In the genomic region with DNA sequence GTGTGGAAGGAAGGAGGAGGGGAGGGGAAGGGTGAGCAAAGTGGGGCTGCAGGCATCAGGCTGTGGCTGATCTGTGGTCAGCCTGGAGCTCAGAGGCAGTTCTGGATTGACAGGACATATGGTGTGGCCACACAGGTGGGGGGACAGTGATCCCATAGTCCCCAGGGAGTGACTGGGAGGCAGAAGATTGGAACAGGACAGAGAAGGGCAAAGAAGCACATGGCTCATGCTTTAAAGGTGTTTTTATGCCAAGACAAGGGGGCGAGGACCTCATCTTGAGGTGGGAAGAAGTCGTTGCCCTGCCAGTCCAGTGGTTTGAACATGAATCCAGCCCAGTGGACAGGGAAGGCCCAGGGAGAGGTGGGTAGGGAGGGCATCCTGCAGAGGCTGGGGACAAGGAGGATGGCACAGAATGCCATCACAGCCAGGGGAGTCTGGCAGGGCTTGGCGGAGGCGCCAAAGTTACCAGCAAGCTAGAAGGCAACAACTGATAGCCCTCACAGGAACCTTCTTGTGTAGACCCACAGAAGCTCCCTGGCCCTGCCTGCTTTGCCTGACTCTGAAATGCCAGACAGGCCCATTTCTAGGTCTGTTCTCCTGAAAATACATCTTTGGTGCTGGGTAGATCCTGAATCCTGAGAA, we compare ENCODE assay signal across 12 cellular contexts. TPM values are rescaled to one million over a fixed set of nuclear protein-coding genes. Genes with fewer than 3 reads are reported as not detected.
DNase-seq lines count a peak whose midpoint lies in the region; ATAC-seq, FAIRE-seq and TF ChIP-seq lines count a peak whose summit lies in the region.
"Had no signal": no experiment of that assay in that cellular context is flagged by ENCODE, and none has a peak within 500 bp of the region (broad histone marks: within the 10 kb centered on the region; RNA-seq: fewer than 3 reads in every experiment).

No MANE protein-coding gene starts in this region.

- H3K4me3 ChIP-seq in CD8-positive, alpha-beta T cell (ENCODE audit: low read depth, low read length): no peak overlapping the region
- H3K4me3 ChIP-seq in Loucy (ENCODE audit: low read length, poor library complexity, severe bottlenecking) (no peak overlapping the region), K562 (no peak overlapping the region), neuronal stem cell (ENCODE audit: low read length in 2 of 2) (peak overlapping the region in 1 of 2 donors; percentile 38)

- H2BK5ac ChIP-seq in neuronal stem cell (ENCODE audit: low read length): no peak overlapping the region

- TF ChIP-seq RAD21 in K562 (CRISPR knock-in tag; conservative IDR thresholded peaks at IDR 0.05 in 1 of 2, IDR thresholded peaks at IDR 0.05 in 1 of 2): no peak

- BruUV-seq in K562 (replicated peaks; lab: Mats Ljungman, UMichigan): no TSS peak

- H2BK120ac ChIP-seq in neuronal stem cell (ENCODE audit: low read depth, low read length): no peak overlapping the region

- H3K79me2 ChIP-seq in Loucy (ENCODE audit: insufficient read depth, low read length) (peaks cover 36% of the 10 kb centered on the region), K562 (ENCODE audit: control insufficient read depth, insufficient read depth, low read length) (peaks cover 49% of the 10 kb centered on the region)

- H3F3A ChIP-seq in Loucy (ENCODE audit: low read depth): peaks cover 5% of the 10 kb centered on the region

- H4K20me1 ChIP-seq in Loucy (ENCODE audit: insufficient read depth, low read length, poor library complexity, severe bottlenecking) (peaks cover 14% of the 10 kb centered on the region), K562 (replicated peaks; ENCODE audit: control insufficient read depth, insufficient read depth, low read length) (peaks cover 25% of the 10 kb centered on the region)

- H3K9me1 ChIP-seq in K562 (ENCODE audit: control insufficient read depth, insufficient read depth, low read length): no peaks in the 10 kb centered on the region

- H2AFZ ChIP-seq in Loucy (ENCODE audit: low read length) (no peak overlapping the region), K562 (ENCODE audit: low read depth, low read length) (no peak overlapping the region), neuronal stem cell (ENCODE audit: low read length) (no peak overlapping the region)

- H3K9me2 ChIP-seq in Loucy (replicated peaks; ENCODE audit: low read depth, low read length): no peaks in the 10 kb centered on the region

- no peak overlapping the region for H3K27ac ChIP-seq in CD8-positive, alpha-beta T cell (ENCODE audit: low read depth, low read length)
- H3K27ac ChIP-seq in K562 (ENCODE audit: extremely low read depth, low read depth, low read length) (no peak overlapping the region), neuronal stem cell (replicated peaks; ENCODE audit: low read length) (no peak overlapping the region)
- H3K27ac ChIP-seq: C4-2B had no signal

- POLR2A ChIA-PET in CD8-positive, alpha-beta T cell (lab: Charles Lee): interaction anchor here (1.3 kb wide), 1 partner anchor 155 kb away, joined by 3 read pairs; no protein-coding TSS in a partner anchor
- POLR2A ChIA-PET in K562 (lab: Yijun Ruan, JAX): interaction anchor here (0.7 to 2.1 kb wide), 2 partner anchors 13 to 372 kb away, joined by 3 to 4 read pairs; partner anchors contain the start of gene PHRF1

- H3K4me1 Mint-ChIP-seq in CD8-positive, alpha-beta T cell (ENCODE audit: low read depth): peaks cover 55% of the 10 kb centered on the region

- intact Hi-C loops in CD8-positive, alpha-beta T cell (cut with DNase I, micrococcal nuclease): no loop called here
- intact Hi-C loops in K562 (cut with micrococcal nuclease): no loop called here

- H3K4me1 ChIP-seq in CD8-positive, alpha-beta T cell (ENCODE audit: insufficient read depth, low read length): peaks cover 48% of the 10 kb centered on the region
- H3K4me1 ChIP-seq in Loucy (ENCODE audit: insufficient read depth, low read length, poor library complexity, severe bottlenecking): peaks cover 40% of the 10 kb centered on the region
- H3K4me1 ChIP-seq in K562 (replicated peaks in 1 of 2; ENCODE audit: control insufficient read depth in 2 of 2, insufficient read depth in 2 of 2, low read length in 2 of 2): peaks cover 24 to 51% of the 10 kb centered on the region in 2 experiments; a peak in 4 of 5 replicates
- H3K4me1 ChIP-seq in neuronal stem cell (ENCODE audit: control insufficient read depth in 2 of 2, insufficient read depth in 1 of 2, low read depth in 1 of 2, low read length in 2 of 2): peaks cover 7 to 8% of the 10 kb centered on the region in 2 donors

- H3K27me3 ChIP-seq in CD8-positive, alpha-beta T cell (ENCODE audit: insufficient read depth, low read length): no peaks in the 10 kb centered on the region
- no peaks in the 10 kb centered on the region for H3K27me3 ChIP-seq in Loucy (ENCODE audit: insufficient read depth, low read length, poor library complexity, severe bottlenecking)
- no peaks in the 10 kb centered on the region; a peak in 1 of 5 replicates for H3K27me3 ChIP-seq in K562 (ENCODE audit: control insufficient read depth in 2 of 2, insufficient read depth in 2 of 2, low read length in 2 of 2)
- H3K27me3 ChIP-seq in neuronal stem cell (ENCODE audit: control insufficient read depth in 3 of 3, insufficient read depth in 3 of 3, low read depth in 1 of 3, low read length in 3 of 3): no peaks in the 10 kb centered on the region

- peaks cover 16% of the 10 kb centered on the region for H3K79me1 ChIP-seq in neuronal stem cell (ENCODE audit: low read depth, low read length)

- H2AK5ac ChIP-seq in neuronal stem cell (ENCODE audit: low read depth, low read length): no peak overlapping the region

- in situ Hi-C loops in K562 (cut with MboI): no loop called here

- H3K4me3 Mint-ChIP-seq in CD8-positive, alpha-beta T cell: peak overlapping the region; percentile 6
- H3K4me3 Mint-ChIP-seq: mesothelial cell of epicardium had no signal

- no peak overlapping the region for H3K9ac ChIP-seq in Loucy (ENCODE audit: low read depth, low read length, poor library complexity, severe bottlenecking)
- H3K9ac ChIP-seq in K562 (ENCODE audit: insufficient read depth in 1 of 2, low read depth in 2 of 2, low read length in 2 of 2): peak overlapping the region in 1 of 2 experiments; percentile 70; a peak in 2 of 4 replicates
- H3K9ac ChIP-seq in neuronal stem cell (ENCODE audit: low read depth, low read length, poor library complexity): no peak overlapping the region

- peak overlapping the region; percentile 9 for H3K4me2 ChIP-seq in Loucy (ENCODE audit: low read depth, low read length, poor library complexity, severe bottlenecking)
- no peak overlapping the region for H3K4me2 ChIP-seq in K562 (ENCODE audit: insufficient read depth, low read length)
- no peak overlapping the region for H3K4me2 ChIP-seq in neuronal stem cell (ENCODE audit: insufficient read depth, low read length, poor library complexity, severe bottlenecking)

- H2BK12ac ChIP-seq in neuronal stem cell (ENCODE audit: low read length): no peak overlapping the region

- H4K91ac ChIP-seq in neuronal stem cell (ENCODE audit: low read depth, low read length, poor library complexity): no peak overlapping the region

- H3K27me3 Mint-ChIP-seq in CD8-positive, alpha-beta T cell (ENCODE audit: low read depth): no peaks in the 10 kb centered on the region

- peaks cover 61% of the 10 kb centered on the region for H3K36me3 Mint-ChIP-seq in CD8-positive, alpha-beta T cell

- no peaks in the 10 kb centered on the region for H3K9me3 ChIP-seq in CD8-positive, alpha-beta T cell (ENCODE audit: low read length)
- H3K9me3 ChIP-seq in Loucy (ENCODE audit: insufficient read depth, low read depth, low read length): no peaks in the 10 kb centered on the region
- H3K9me3 ChIP-seq in K562 (replicated peaks; ENCODE audit: control insufficient read depth, insufficient read depth, low read depth, low read length): no peaks in the 10 kb centered on the region
- H3K9me3 ChIP-seq in neuronal stem cell (replicated peaks in 1 of 2; ENCODE audit: control insufficient read depth in 2 of 2, insufficient read depth in 1 of 2, low read depth in 1 of 2, low read length in 2 of 2): no peaks in the 10 kb centered on the region

- H3K23ac ChIP-seq in neuronal stem cell (ENCODE audit: low read depth, low read length, poor library complexity): peak overlapping the region; percentile 44

- WGBS in K562 (ENCODE audit: insufficient coverage, low coverage, missing lambda C conversion rate): 93% methylated on average over 4 of the region's 4 CpGs
- no CpG with 5 or more reads among the region's 4 CpGs for WGBS in neuronal stem cell (ENCODE audit: extremely low coverage in 2 of 2, insufficient read length in 2 of 2, insufficient replicate concordance in 1 of 2), 2 donors

- peaks cover 30% of the 10 kb centered on the region for H3K36me3 ChIP-seq in CD8-positive, alpha-beta T cell (ENCODE audit: insufficient read depth, low read length)
- no peaks in the 10 kb centered on the region for H3K36me3 ChIP-seq in Loucy (ENCODE audit: insufficient read depth, low read length)
- peaks cover 52% of the 10 kb centered on the region for H3K36me3 ChIP-seq in K562 (ENCODE audit: control insufficient read depth, insufficient read depth, low read length)
- peaks cover 27 to 38% of the 10 kb centered on the region in 2 donors for H3K36me3 ChIP-seq in neuronal stem cell (replicated peaks in 1 of 2; ENCODE audit: control insufficient read depth in 2 of 2, insufficient read depth in 2 of 2, low read length in 2 of 2)

- no peaks in the 10 kb centered on the region for H3K9me3 Mint-ChIP-seq in CD8-positive, alpha-beta T cell
- H3K9me3 Mint-ChIP-seq: mesothelial cell of epicardium had no signal

- TF ChIP-seq EP300 in K562 (IDR thresholded peaks at IDR 0.05; ENCODE audit: low read length): no peak

- peak in 1 of 7 experiments; percentile 3 for DNase-seq in CD8-positive, alpha-beta T cell
- DNase-seq in K562 (ENCODE audit: extremely low read depth in 1 of 4, low spot score in 3 of 4) (no peak), neuronal stem cell (ENCODE audit: low spot score) (no peak), mucosa of gallbladder (ENCODE audit: low spot score) (no peak), NOMO-1 treated with DMSO at 0.1 percent for 48 hours (lab: John Stamatoyannopoulos, UW; ENCODE audit: unreplicated experiment) (no peak)
- DNase-seq: activated CD4-positive, alpha-beta T cell treated with anti-CD3 and anti-CD28 coated beads for 1 hour; dermis blood vessel endothelial cell had no signal

- H3K27ac Mint-ChIP-seq in CD8-positive, alpha-beta T cell: peak overlapping the region; percentile 81
- H3K27ac Mint-ChIP-seq: mesothelial cell of epicardium had no signal

- H4K8ac ChIP-seq in neuronal stem cell (ENCODE audit: low read depth, low read length): no peak overlapping the region

- no peak overlapping the region for H3K18ac ChIP-seq in neuronal stem cell (ENCODE audit: low read length)

- H3K4ac ChIP-seq in neuronal stem cell (ENCODE audit: low read length): no peak overlapping the region

- ATAC-seq in CD8-positive, alpha-beta T cell: no peak
- ATAC-seq in K562 (no peak), GM21390 (IDR thresholded peaks at IDR 0.05; ENCODE audit: unreplicated experiment) (no peak)

- FAIRE-seq in K562 (lab: Jason Lieb, UNC): no peak
- FAIRE-seq: H54 had no signal

- TF ChIP-seq CTCF in CD8-positive, alpha-beta T cell (IDR thresholded peaks at IDR 0.05): no peak
- TF ChIP-seq CTCF in Loucy (conservative IDR thresholded peaks at IDR 0.05; ENCODE audit: low read length): no peak
- no peak for TF ChIP-seq CTCF in K562 (IDR thresholded peaks at IDR 0.05 in 2 of 3, conservative IDR thresholded peaks at IDR 0.05 in 1 of 3; ENCODE audit: insufficient read depth in 2 of 3, low read depth in 1 of 3, low read length in 3 of 3)

- no peak overlapping the region for H2BK15ac ChIP-seq in neuronal stem cell (ENCODE audit: low read length)

- no peak overlapping the region for H3K14ac ChIP-seq in neuronal stem cell (ENCODE audit: low read length)

- CTCF ChIA-PET in CD8-positive, alpha-beta T cell (lab: Charles Lee): interaction anchor here (0.8 to 1.8 kb wide), 3 partner anchors 31 to 64 kb away, joined by 3 to 5 read pairs (median 3); no protein-coding TSS in a partner anchor
- CTCF ChIA-PET in K562 (lab: Yijun Ruan, JAX; ENCODE audit: low intra/inter-chr PET ratio): no interaction called here

- TF ChIP-seq POLR2A in K562 (conservative IDR thresholded peaks at IDR 0.05): 0 out of 2 replicates have a peak, but pooled peaks have one; percentile 12

RNA-seq across cellular contexts. Expression of gene BET1L, which starts 3.1 kb away (rescaled TPM):
- 10 to 100 TPM; 58.0 to 60.9 TPM for total RNA-seq in CD8-positive, alpha-beta T cell
- total RNA-seq in K562 (2011; cell fraction: chromatin; rRNA removed; ENCODE audit: low replicate concordance): 168 and 375 TPM in 2 replicates
- total RNA-seq in K562 (2011; cell fraction: nucleolus; rRNA removed): 219 and 250 TPM in 2 replicates
- 182 and 198 TPM in 2 replicates for total RNA-seq in K562 (2011; cell fraction: nucleoplasm; rRNA removed)
- total RNA-seq in K562 (2014; rRNA removed) (18.3 and 26.8 TPM in 2 replicates), K562 (2014; rRNA removed; fragmentation: Illumina TruSeq; extraction: Trizol) (12.6 and 18.8 TPM in 2 replicates), K562 (2015; rRNA removed; fragmentation: Illumina TruSeq; extraction: Trizol) (19.9 and 21.3 TPM in 2 replicates), K562 (2021) (55.9 and 59.7 TPM in 2 replicates), mucosa of gallbladder (60.5 TPM)
- polyA plus RNA-seq in K562 (2011; rRNA removed) (69.1 and 111 TPM in 2 replicates), K562 (2014; fragmentation: Illumina TruSeq; extraction: Trizol) (65.3 and 66.3 TPM in 2 replicates), K562 (2014; fragmentation: Nextera tagmentation; extraction: Ambion mirVana) (10 to 100 TPM in 1 of 2 experiments, 1 to 10 TPM in 1; 9.9 to 12.1 TPM), K562 (2014; rRNA removed) (41.1 and 49.5 TPM in 2 replicates)
- polyA plus RNA-seq in K562 (2011; cell fraction: cytosol; rRNA removed): 133 and 146 TPM in 2 replicates
- polyA plus RNA-seq in K562 (2011; cell fraction: nucleus; rRNA removed): 154 and 183 TPM in 2 replicates
- 42.7 and 71.4 TPM in 2 replicates for polyA plus RNA-seq in K562 (2012)
- 80.3 and 82.9 TPM in 2 replicates for polyA minus RNA-seq in K562 (2011; rRNA and poly(A)+ RNA removed)
- polyA minus RNA-seq in K562 (2011; cell fraction: cytosol; rRNA and poly(A)+ RNA removed): 38.7 and 41.0 TPM in 2 replicates
- polyA minus RNA-seq in K562 (2011; cell fraction: nucleus; rRNA and poly(A)+ RNA removed): 94.4 and 132 TPM in 2 replicates
- 17.3 TPM for polyA plus RNA-seq in neuronal stem cell (2013, experiment 1 of 2)
- 17.0 TPM for polyA plus RNA-seq in neuronal stem cell (2013, experiment 2 of 2)

RNA-seq across cellular contexts. Expression of gene RIC8A, which starts 3.4 kb away (rescaled TPM):
- 100 to 1,000 TPM; 165 to 176 TPM for total RNA-seq in CD8-positive, alpha-beta T cell
- total RNA-seq in K562 (2011; cell fraction: chromatin; rRNA removed; ENCODE audit: low replicate concordance): 113 and 349 TPM in 2 replicates
- 221 and 252 TPM in 2 replicates for total RNA-seq in K562 (2011; cell fraction: nucleolus; rRNA removed)
- total RNA-seq in K562 (2011; cell fraction: nucleoplasm; rRNA removed): 129 and 148 TPM in 2 replicates
- total RNA-seq in K562 (2014; rRNA removed) (92.6 and 135 TPM in 2 replicates), K562 (2014; rRNA removed; fragmentation: Illumina TruSeq; extraction: Trizol) (43.5 and 50.6 TPM in 2 replicates), K562 (2015; rRNA removed; fragmentation: Illumina TruSeq; extraction: Trizol) (85.8 and 86.3 TPM in 2 replicates), K562 (2021) (103 and 108 TPM in 2 replicates), mucosa of gallbladder (109 TPM)
- polyA plus RNA-seq in K562 (2011; rRNA removed) (72.1 and 81.8 TPM in 2 replicates), K562 (2014; fragmentation: Illumina TruSeq; extraction: Trizol) (88.1 and 93.2 TPM in 2 replicates), K562 (2014; fragmentation: Nextera tagmentation; extraction: Ambion mirVana) (10 to 100 TPM; 10.7 to 13.6 TPM), K562 (2014; rRNA removed) (69.6 and 109 TPM in 2 replicates)
- 86.8 and 148 TPM in 2 replicates for polyA plus RNA-seq in K562 (2011; cell fraction: cytosol; rRNA removed)
- polyA plus RNA-seq in K562 (2011; cell fraction: nucleus; rRNA removed): 298 and 428 TPM in 2 replicates
- 79.6 and 101 TPM in 2 replicates for polyA plus RNA-seq in K562 (2012)
- 54.7 and 72.9 TPM in 2 replicates for polyA minus RNA-seq in K562 (2011; rRNA and poly(A)+ RNA removed)
- 45.9 and 91.2 TPM in 2 replicates for polyA minus RNA-seq in K562 (2011; cell fraction: cytosol; rRNA and poly(A)+ RNA removed)
- polyA minus RNA-seq in K562 (2011; cell fraction: nucleus; rRNA and poly(A)+ RNA removed): 83.9 and 102 TPM in 2 replicates
- polyA plus RNA-seq in neuronal stem cell (2013, experiment 1 of 2): 43.3 TPM
- 49.2 TPM for polyA plus RNA-seq in neuronal stem cell (2013, experiment 2 of 2)

RNA-seq across cellular contexts. Expression of gene SCGB1C1, which starts 11.2 kb away (rescaled TPM):
- total RNA-seq in CD8-positive, alpha-beta T cell: not detected
- total RNA-seq in K562 (2011; cell fraction: chromatin; rRNA removed; ENCODE audit: low replicate concordance): not detected in 2 replicates
- not detected in 2 replicates for total RNA-seq in K562 (2011; cell fraction: nucleolus; rRNA removed)
- not detected in 2 replicates for total RNA-seq in K562 (2011; cell fraction: nucleoplasm; rRNA removed)
- total RNA-seq in K562 (2014; rRNA removed) (not detected in 2 replicates), K562 (2014; rRNA removed; fragmentation: Illumina TruSeq; extraction: Trizol) (not detected in 2 replicates), K562 (2015; rRNA removed; fragmentation: Illumina TruSeq; extraction: Trizol) (not detected in 2 replicates), K562 (2021) (not detected in 2 replicates), mucosa of gallbladder (not detected)
- polyA plus RNA-seq in K562 (2011; rRNA removed) (not detected in 2 replicates), K562 (2014; fragmentation: Illumina TruSeq; extraction: Trizol) (not detected in 2 replicates), K562 (2014; fragmentation: Nextera tagmentation; extraction: Ambion mirVana) (not detected), K562 (2014; rRNA removed) (not detected in 2 replicates)
- polyA plus RNA-seq in K562 (2011; cell fraction: cytosol; rRNA removed): not detected in 2 replicates
- polyA plus RNA-seq in K562 (2011; cell fraction: nucleus; rRNA removed): not detected in 2 replicates
- not detected in 2 replicates for polyA plus RNA-seq in K562 (2012)
- not detected in 2 replicates for polyA minus RNA-seq in K562 (2011; rRNA and poly(A)+ RNA removed)
- polyA minus RNA-seq in K562 (2011; cell fraction: cytosol; rRNA and poly(A)+ RNA removed): not detected in 2 replicates
- not detected in 2 replicates for polyA minus RNA-seq in K562 (2011; cell fraction: nucleus; rRNA and poly(A)+ RNA removed)
- not detected for polyA plus RNA-seq in neuronal stem cell (2013, experiment 1 of 2)
- not detected for polyA plus RNA-seq in neuronal stem cell (2013, experiment 2 of 2)
- total RNA-seq: dermis blood vessel endothelial cell, mesothelial cell of epicardium had no signal

RNA-seq across cellular contexts. Expression of gene SIRT3, which starts 32.1 kb away (rescaled TPM):
- 10 to 100 TPM; 12.9 to 14.7 TPM for total RNA-seq in CD8-positive, alpha-beta T cell
- total RNA-seq in K562 (2011; cell fraction: chromatin; rRNA removed; ENCODE audit: low replicate concordance): 63.3 and 67.6 TPM in 2 replicates
- total RNA-seq in K562 (2011; cell fraction: nucleolus; rRNA removed): 36.5 and 39.2 TPM in 2 replicates
- 42.6 and 50.4 TPM in 2 replicates for total RNA-seq in K562 (2011; cell fraction: nucleoplasm; rRNA removed)
- total RNA-seq in K562 (2014; rRNA removed): 13.3 and 14.5 TPM in 2 replicates
- 8.6 and 8.7 TPM in 2 replicates for total RNA-seq in K562 (2014; rRNA removed; fragmentation: Illumina TruSeq; extraction: Trizol)
- 8.2 and 10.0 TPM in 2 replicates for total RNA-seq in K562 (2015; rRNA removed; fragmentation: Illumina TruSeq; extraction: Trizol)
- total RNA-seq in K562 (2021): 14.9 and 15.2 TPM in 2 replicates
- 21.0 and 21.2 TPM in 2 replicates for polyA plus RNA-seq in K562 (2011; rRNA removed)
- 28.7 and 34.0 TPM in 2 replicates for polyA plus RNA-seq in K562 (2011; cell fraction: cytosol; rRNA removed)
- 35.7 and 37.1 TPM in 2 replicates for polyA plus RNA-seq in K562 (2011; cell fraction: nucleus; rRNA removed)
- polyA plus RNA-seq in K562 (2012): 19.8 and 24.0 TPM in 2 replicates
- 18.4 and 20.5 TPM in 2 replicates for polyA plus RNA-seq in K562 (2014; fragmentation: Illumina TruSeq; extraction: Trizol)
- polyA plus RNA-seq in K562 (2014; fragmentation: Nextera tagmentation; extraction: Ambion mirVana): 1 to 10 TPM; 1.9 to 2.9 TPM
- 23.8 and 27.5 TPM in 2 replicates for polyA plus RNA-seq in K562 (2014; rRNA removed)
- polyA minus RNA-seq in K562 (2011; rRNA and poly(A)+ RNA removed): 15.4 and 17.4 TPM in 2 replicates
- 5.5 and 16.2 TPM in 2 replicates for polyA minus RNA-seq in K562 (2011; cell fraction: cytosol; rRNA and poly(A)+ RNA removed)
- polyA minus RNA-seq in K562 (2011; cell fraction: nucleus; rRNA and poly(A)+ RNA removed): 10.7 and 13.6 TPM in 2 replicates
- polyA plus RNA-seq in neuronal stem cell (2013, experiment 1 of 2): 17.8 TPM
- polyA plus RNA-seq in neuronal stem cell (2013, experiment 2 of 2): 18.8 TPM
- 19.0 TPM for total RNA-seq in mucosa of gallbladder

RNA-seq across cellular contexts. Expression of gene PSMD13, which starts 32.7 kb away (rescaled TPM):
- total RNA-seq in CD8-positive, alpha-beta T cell: 10 to 100 TPM; 74.3 to 82.8 TPM
- total RNA-seq in K562 (2011; cell fraction: chromatin; rRNA removed; ENCODE audit: low replicate concordance): 209 and 273 TPM in 2 replicates
- total RNA-seq in K562 (2011; cell fraction: nucleolus; rRNA removed): 153 and 159 TPM in 2 replicates
- total RNA-seq in K562 (2011; cell fraction: nucleoplasm; rRNA removed): 172 and 176 TPM in 2 replicates
- total RNA-seq in K562 (2014; rRNA removed) (279 and 309 TPM in 2 replicates), K562 (2014; rRNA removed; fragmentation: Illumina TruSeq; extraction: Trizol) (199 and 209 TPM in 2 replicates), K562 (2015; rRNA removed; fragmentation: Illumina TruSeq; extraction: Trizol) (176 and 185 TPM in 2 replicates), K562 (2021) (236 and 254 TPM in 2 replicates), mucosa of gallbladder (78.5 TPM)
- polyA plus RNA-seq in K562 (2011; rRNA removed) (225 and 267 TPM in 2 replicates), K562 (2014; fragmentation: Illumina TruSeq; extraction: Trizol) (225 and 237 TPM in 2 replicates), K562 (2014; fragmentation: Nextera tagmentation; extraction: Ambion mirVana) (100 to 1,000 TPM; 370 to 383 TPM), K562 (2014; rRNA removed) (292 and 304 TPM in 2 replicates)
- 208 and 225 TPM in 2 replicates for polyA plus RNA-seq in K562 (2011; cell fraction: cytosol; rRNA removed)
- 238 and 252 TPM in 2 replicates for polyA plus RNA-seq in K562 (2011; cell fraction: nucleus; rRNA removed)
- polyA plus RNA-seq in K562 (2012): 146 and 216 TPM in 2 replicates
- polyA minus RNA-seq in K562 (2011; rRNA and poly(A)+ RNA removed): 144 and 174 TPM in 2 replicates
- polyA minus RNA-seq in K562 (2011; cell fraction: cytosol; rRNA and poly(A)+ RNA removed): 61.1 and 89.0 TPM in 2 replicates
- polyA minus RNA-seq in K562 (2011; cell fraction: nucleus; rRNA and poly(A)+ RNA removed): 54.5 and 75.3 TPM in 2 replicates
- 70.9 TPM for polyA plus RNA-seq in neuronal stem cell (2013, experiment 1 of 2)
- 69.7 TPM for polyA plus RNA-seq in neuronal stem cell (2013, experiment 2 of 2)
